Comparison of ENCODE assay signal across 30 cellular contexts in genomic region chrX:20128678-20129077, GRCh38. TPM values are rescaled to one million over a fixed set of nuclear protein-coding genes. Genes with fewer than 3 reads are reported as not detected.
DNase-seq lines count a peak whose midpoint lies in the region; TF ChIP-seq lines count a peak whose summit lies in the region.
"Had no signal": no experiment of that assay in that cellular context is flagged by ENCODE, and none has a peak within 500 bp of the region (broad histone marks: within the 10 kb centered on the region; RNA-seq: fewer than 3 reads in every experiment).

No MANE protein-coding gene starts in this region.

- in situ Hi-C loops in GM13977 (cut with MboI; ENCODE audit: low pct_unique_long_range_greater_than_20kb, low sequenced_read_pairs, unreplicated experiment), result no loop called here

- TF ChIP-seq POLR2A in erythroblast (IDR thresholded peaks at IDR 0.05; ENCODE audit: low read length), result no peak

- H3K4me3 Mint-ChIP-seq in HFFc6, result no peak overlapping the region
- H3K4me3 Mint-ChIP-seq: activated CD4-positive, alpha-beta memory T cell treated with anti-CD3 and anti-CD28 coated beads, Interleukin-2, amount 10 ng/mL, durations not matched to agents 7 days and 5 days; activated naive CD8-positive, alpha-beta T cell treated with anti-CD3 and anti-CD28 coated beads, Interleukin-2, amount 10 ng/mL, durations not matched to agents 7 days and 5 days; central memory CD8-positive, alpha-beta T cell; nephron progenitor cell; T-cell had no signal

- TF ChIP-seq CTCF in HFFc6 (IDR thresholded peaks at IDR 0.05) (no peak), GM13977 (IDR thresholded peaks at IDR 0.05; ENCODE audit: extremely low read depth, insufficient read depth, missing control alignments) (no peak)

- peaks cover 66% of the 10 kb centered on the region for H3K36me3 ChIP-seq in SK-N-MC (ENCODE audit: insufficient read depth, low read length)
- H3K36me3 ChIP-seq: ovary had no signal

- peak overlapping the region; percentile 14; the same call in 1 of the 2 replicates for H3K27ac ChIP-seq in SK-N-MC
- H3K27ac ChIP-seq: ascending aorta, dorsolateral prefrontal cortex, heart left ventricle, ovary, right atrium auricular region, SJCRH30, spleen, tibial nerve had no signal

- no peaks in the 10 kb centered on the region for H3K9me3 ChIP-seq in SK-N-MC (ENCODE audit: low read depth, low read length)
- H3K9me3 ChIP-seq: ascending aorta, heart left ventricle, ovary, right atrium auricular region, SJCRH30, spleen, tibial nerve had no signal

- DNase-seq in A172 (ENCODE audit: low spot score) (peak; percentile 19), HFFc6 (no peak), SK-N-MC (ENCODE audit: low read depth, low spot score) (no peak), erythroblast (lab: John Stamatoyannopoulos, UW) (peak; percentile 75 to 82), cerebellum (ENCODE audit: low spot score) (no peak), GM13977 (ENCODE audit: low spot score) (no peak), DMS114 treated with DMSO at 0.1 percent for 48 hours (lab: John Stamatoyannopoulos, UW; ENCODE audit: unreplicated experiment) (no peak)
- DNase-seq in activated effector memory CD4-positive, alpha-beta T cell treated with Interleukin-2 at 50 U/mL for 16 hours, result no peak
- DNase-seq: activated CD4-positive, alpha-beta memory T cell treated with anti-CD3 and anti-CD28 coated beads, Interleukin-2, amount 10 ng/mL, durations not matched to agents 7 days and 5 days; activated CD4-positive, alpha-beta T cell treated with anti-CD3 and anti-CD28 coated beads for 1 hour; activated CD8-positive, alpha-beta memory T cell treated with anti-CD3 and anti-CD28 coated beads, Interleukin-2, amount 50 U/mL, for 48 hours; activated naive CD8-positive, alpha-beta T cell treated with anti-CD3 and anti-CD28 coated beads, Interleukin-2, amount 10 ng/mL, durations not matched to agents 7 days and 5 days; COR-L47; DND-41; dorsolateral prefrontal cortex; heart left ventricle; Kasumi-1; kidney; midbrain; NCI-H524; nephron progenitor cell; SJCRH30; spleen; T-cell had no signal

- no peaks in the 10 kb centered on the region for H3K27me3 Mint-ChIP-seq in HFFc6 (ENCODE audit: insufficient read depth)
- H3K27me3 Mint-ChIP-seq: activated CD4-positive, alpha-beta memory T cell treated with anti-CD3 and anti-CD28 coated beads, Interleukin-2, amount 10 ng/mL, durations not matched to agents 7 days and 5 days; activated naive CD8-positive, alpha-beta T cell treated with anti-CD3 and anti-CD28 coated beads, Interleukin-2, amount 10 ng/mL, durations not matched to agents 7 days and 5 days; central memory CD8-positive, alpha-beta T cell; T-cell had no signal

- H3K27ac Mint-ChIP-seq in HFFc6, result peak overlapping the region; percentile 54; the same call in 1 of the 2 replicates
- H3K27ac Mint-ChIP-seq: activated CD4-positive, alpha-beta memory T cell treated with anti-CD3 and anti-CD28 coated beads, Interleukin-2, amount 10 ng/mL, durations not matched to agents 7 days and 5 days; activated naive CD8-positive, alpha-beta T cell treated with anti-CD3 and anti-CD28 coated beads, Interleukin-2, amount 10 ng/mL, durations not matched to agents 7 days and 5 days; nephron progenitor cell; T-cell had no signal

- H3K36me3 Mint-ChIP-seq in HFFc6 (ENCODE audit: low read depth), result no peaks in the 10 kb centered on the region; the same call in 1 of the 2 replicates

- peaks cover 5% of the 10 kb centered on the region; the same call in 1 of the 2 replicates for H3K4me1 Mint-ChIP-seq in HFFc6 (ENCODE audit: low read depth)
- H3K4me1 Mint-ChIP-seq: activated CD4-positive, alpha-beta memory T cell treated with anti-CD3 and anti-CD28 coated beads, Interleukin-2, amount 10 ng/mL, durations not matched to agents 7 days and 5 days; central memory CD8-positive, alpha-beta T cell; nephron progenitor cell had no signal

- no peaks in the 10 kb centered on the region for H3K9me3 Mint-ChIP-seq in HFFc6
- H3K9me3 Mint-ChIP-seq: activated CD4-positive, alpha-beta memory T cell treated with anti-CD3 and anti-CD28 coated beads, Interleukin-2, amount 10 ng/mL, durations not matched to agents 7 days and 5 days; activated naive CD8-positive, alpha-beta T cell treated with anti-CD3 and anti-CD28 coated beads, Interleukin-2, amount 10 ng/mL, durations not matched to agents 7 days and 5 days; central memory CD8-positive, alpha-beta T cell; T-cell had no signal

- H3K4me3 ChIP-seq in SK-N-MC, result no peak overlapping the region
- H3K4me3 ChIP-seq: ascending aorta, dorsolateral prefrontal cortex, heart left ventricle, ovary, right atrium auricular region, SJCRH30, spleen, tibial nerve had no signal

- no peak overlapping the region for H3K9ac ChIP-seq in SK-N-MC (ENCODE audit: insufficient read length)

RNA-seq across cellular contexts. Expression of gene MAP7D2, which starts 12.0 kb away (rescaled TPM):
- 0.03 TPM in 1 of 2 replicates, not detected in the other for total RNA-seq in A172 (2014; rRNA removed; shearing (Covaris generic))
- total RNA-seq in HFFc6 (2021; fragmentation: NEBNext Ultra II Directional; extraction: Animal tissue kit (Norgen Biotek cat#: 25700)), result under 1 TPM in 5 of 6 experiments, not detected in 1; 0.05 to 0.47 (median 0.20) TPM
- 9.9 TPM for total RNA-seq in cerebellum
- total RNA-seq: ascending aorta, fibroblast of villous mesenchyme had no signal

RNA-seq across cellular contexts. Expression of gene EIF1AX, which starts 13.0 kb away (rescaled TPM):
- 100 and 129 TPM in 2 replicates for total RNA-seq in A172 (2014; rRNA removed; shearing (Covaris generic))
- total RNA-seq in HFFc6 (2021; fragmentation: NEBNext Ultra II Directional; extraction: Animal tissue kit (Norgen Biotek cat#: 25700)), result 100 to 1,000 TPM; 108 to 148 (median 119) TPM
- total RNA-seq in cerebellum, result 71.0 TPM

Comparison
In these comparisons a context has a peak if more than half of its experiments do, and no peak if none do; other contexts are left out.
1. DNase-seq: peak in A172 (single experiment) and erythroblast (2 of 2); none in HFFc6 (single experiment), SK-N-MC (single experiment), cerebellum (single experiment), activated effector memory CD4-positive, alpha-beta T cell treated with Interleukin-2 at 50 U/mL for 16 hours (single experiment), GM13977 (single experiment) and DMS114 treated with DMSO at 0.1 percent for 48 hours (single experiment).